Comparison of ENCODE assay signal across 3 cellular contexts in genomic region chr6:83792846-83793245, GRCh38.
"Had no signal": no experiment of that assay in that cellular context is flagged by ENCODE, and none has a peak within 500 bp of the region (broad histone marks: within the 10 kb centered on the region; RNA-seq: fewer than 3 reads in every experiment).

No MANE protein-coding gene starts in this region.

- DNase-seq: GDM1, GF-D8 had no signal

- ATAC-seq: GM12878 had no signal

- H3K4me3 ChIP-seq: GM12878 had no signal
